8 cellular contexts compared by ENCODE assay signal in the genomic region with DNA sequence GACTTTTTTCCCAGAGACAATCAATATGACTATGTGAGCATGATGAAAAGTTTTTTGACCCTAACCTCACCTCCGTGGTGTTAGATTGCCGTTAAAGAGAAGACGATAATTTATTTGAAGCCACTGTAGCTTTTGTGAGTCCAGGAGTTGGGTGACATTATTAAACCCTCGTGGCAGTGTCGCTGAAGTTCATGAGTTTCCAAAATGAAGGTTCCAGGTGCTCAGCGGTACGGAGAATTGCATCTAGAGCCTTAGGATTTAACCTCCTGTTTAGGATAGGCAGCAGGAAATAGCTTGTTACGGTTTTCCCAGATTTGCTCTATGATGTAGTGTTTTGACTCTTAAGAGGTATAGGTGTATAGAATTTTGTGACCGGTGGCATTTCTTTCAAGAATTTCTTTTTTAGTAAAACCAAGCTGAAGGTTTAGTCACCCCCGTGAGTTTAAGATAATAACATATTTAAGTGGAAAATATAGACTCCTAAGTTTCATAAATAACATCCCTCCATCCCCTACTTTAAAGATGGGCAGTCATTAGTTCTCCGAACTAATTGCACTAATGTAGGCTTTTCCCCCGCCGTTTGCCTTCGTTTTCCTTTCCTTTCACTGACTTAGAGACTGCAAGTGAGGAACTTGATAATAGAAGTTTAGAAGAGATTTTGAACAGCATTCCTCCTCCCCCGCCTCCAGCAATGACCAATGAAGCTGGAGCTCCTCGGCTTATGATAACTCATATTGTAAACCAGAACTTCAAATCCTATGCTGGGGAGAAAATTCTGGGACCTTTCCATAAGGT. TPM values are rescaled to one million over a fixed set of nuclear protein-coding genes. Genes with fewer than 3 reads are reported as not detected.
DNase-seq lines count a peak whose midpoint lies in the region; ATAC-seq and TF ChIP-seq lines count a peak whose summit lies in the region.

No MANE protein-coding gene starts in this region.

- H3K4me3 ChIP-seq in left lung: peak overlapping the region; percentile 72 to 81
- peak overlapping the region; percentile 59 to 96 (median 76) for H3K4me3 ChIP-seq in transverse colon

- no peaks in the 10 kb centered on the region for H3K9me3 ChIP-seq in left lung
- H3K9me3 ChIP-seq in transverse colon: no peaks in the 10 kb centered on the region

- in situ Hi-C loops in transverse colon (cut with MboI; ENCODE audit: low pct_ligation_motif_present in 1 of 4, low pct_unique_long_range_greater_than_20kb in 1 of 4, low sequenced_read_pairs in 3 of 4): no loop called here

- WGBS in transverse colon (ENCODE audit: low coverage in 1 of 2), 2 donors: 5 to 7% methylated on average over 9 to 16 of the region's 16 CpGs

- no peak for TF ChIP-seq POLR2A in transverse colon (IDR thresholded peaks at IDR 0.05)

- intact Hi-C loops in left lung (cut with DNase I): no loop called here
- intact Hi-C loops in transverse colon (cut with DNase I; ENCODE audit: low total_unique reads): no loop called here

- ATAC-seq in left lung: peak; percentile 18
- no peak for ATAC-seq in GM18909 (IDR thresholded peaks at IDR 0.05; ENCODE audit: poor library complexity, unreplicated experiment)

- H3K4me1 ChIP-seq in left lung (peaks cover 0 to 57% of the 10 kb centered on the region in 2 donors), transverse colon (peaks cover 4 to 42% (median 16%) of the 10 kb centered on the region in 4 donors)

- H3K27me3 Mint-ChIP-seq in activated naive CD4-positive, alpha-beta T cell treated with anti-CD3 and anti-CD28 coated beads, Interleukin-2, amount 50 U/mL, for 24 hours: peaks cover 11% of the 10 kb centered on the region

- peak overlapping the region; percentile 74 for H3K27ac Mint-ChIP-seq in activated naive CD4-positive, alpha-beta T cell treated with anti-CD3 and anti-CD28 coated beads, Interleukin-2, amount 50 U/mL, for 24 hours

- no peak for DNase-seq in activated naive CD4-positive, alpha-beta T cell treated with anti-CD3 and anti-CD28 coated beads, Interleukin-2, amount 50 U/mL, for 16 hours
- peak; percentile 3 for DNase-seq in NCI-H2227 (lab: John Stamatoyannopoulos, UW; ENCODE audit: unreplicated experiment)
- DNase-seq in astrocyte of the hippocampus (ENCODE audit: low read depth, low spot score): peak; percentile 77
- peak in 1 of 2 donors; percentile 48 for DNase-seq in left lung
- DNase-seq in transverse colon: peak; percentile 25
- DNase-seq in stimulated activated CD4-positive, alpha-beta T cell treated with anti-CD3 and anti-CD28 coated beads, Interleukin-2, amount 100 ng/mL, for 48 hours: no peak

- H3K9me3 Mint-ChIP-seq in activated naive CD4-positive, alpha-beta T cell treated with anti-CD3 and anti-CD28 coated beads, Interleukin-2, amount 50 U/mL, for 24 hours: no peaks in the 10 kb centered on the region

- H3K27ac ChIP-seq in left lung (peak overlapping the region; percentile 91 to 93), transverse colon (peak overlapping the region; percentile 88 to 94 (median 93))

- TF ChIP-seq CTCF in left lung (IDR thresholded peaks at IDR 0.05) (no peak), transverse colon (IDR thresholded peaks at IDR 0.05) (no peak)

- H3K36me3 ChIP-seq in left lung: peaks cover 0 to under 1% of the 10 kb centered on the region in 2 donors
- H3K36me3 ChIP-seq in transverse colon: peaks cover 0 to under 1% (median 0%) of the 10 kb centered on the region in 4 donors

- H3K36me3 Mint-ChIP-seq in activated naive CD4-positive, alpha-beta T cell treated with anti-CD3 and anti-CD28 coated beads, Interleukin-2, amount 50 U/mL, for 24 hours: peaks cover 17% of the 10 kb centered on the region

- TF ChIP-seq EP300 in transverse colon (IDR thresholded peaks at IDR 0.05; ENCODE audit: low read depth): no peak

- peaks cover 48% of the 10 kb centered on the region for H3K4me1 Mint-ChIP-seq in activated naive CD4-positive, alpha-beta T cell treated with anti-CD3 and anti-CD28 coated beads, Interleukin-2, amount 50 U/mL, for 24 hours

- peak overlapping the region; percentile 90 for H3K4me3 Mint-ChIP-seq in activated naive CD4-positive, alpha-beta T cell treated with anti-CD3 and anti-CD28 coated beads, Interleukin-2, amount 50 U/mL, for 24 hours

- H3K27me3 ChIP-seq in left lung (no peaks in the 10 kb centered on the region), transverse colon (no peaks in the 10 kb centered on the region)

RNA-seq across cellular contexts. Expression of gene SMC4, which starts 2.0 kb away (rescaled TPM):
- total RNA-seq in left lung (10 to 100 TPM; 68.6 to 73.5 TPM), transverse colon (100 to 1,000 TPM in 1 of 4 donors, 10 to 100 TPM in 3; 29.4 to 263 (median 57.9) TPM)

RNA-seq across cellular contexts. Expression of gene IFT80, which starts 2.5 kb away (rescaled TPM):
- total RNA-seq in left lung: 10 to 100 TPM; 27.9 to 45.0 TPM
- 10 to 100 TPM in 3 of 4 donors, under 1 TPM in 1; 0.37 to 78.8 (median 19.7) TPM for total RNA-seq in transverse colon

RNA-seq across cellular contexts. Expression of gene TRIM59, which starts 48.1 kb away (rescaled TPM):
- total RNA-seq in left lung: 1 to 10 TPM; 4.3 to 8.7 TPM
- 10 to 100 TPM in 1 of 4 donors, 1 to 10 TPM in 2, not detected in 1; 1.9 to 10.9 (median 8.4) TPM for total RNA-seq in transverse colon

Comparison
In these comparisons a context has a peak if more than half of its experiments do, and no peak if none do; other contexts are left out.
1. DNase-seq: peak in NCI-H2227 (single experiment), astrocyte of the hippocampus (single experiment) and transverse colon (single experiment); none in activated naive CD4-positive, alpha-beta T cell treated with anti-CD3 and anti-CD28 coated beads, Interleukin-2, amount 50 U/mL, for 16 hours (single experiment) and stimulated activated CD4-positive, alpha-beta T cell treated with anti-CD3 and anti-CD28 coated beads, Interleukin-2, amount 100 ng/mL, for 48 hours (0 of 2).